ENCODE assay signal across 8 cellular contexts in genomic region chr17:58517928-58518609, GRCh38. TPM values are rescaled to one million over a fixed set of nuclear protein-coding genes. Genes with fewer than 3 reads are reported as not detected.
A peak's percentile ranks its signal among the peaks of the same experiment; 100 is the strongest.
DNase-seq lines count a peak whose midpoint lies in the region; ATAC-seq and TF ChIP-seq lines count a peak whose summit lies in the region.

No MANE protein-coding gene starts in this region.

- TF ChIP-seq CTCF in left ventricle myocardium inferior (IDR thresholded peaks at IDR 0.05; ENCODE audit: borderline replicate concordance), result no peak
- no peak for TF ChIP-seq CTCF in upper lobe of right lung (IDR thresholded peaks at IDR 0.05)

- H3K4me3 ChIP-seq in left ventricle myocardium inferior (peak overlapping the region; percentile 91), upper lobe of right lung (peak overlapping the region; percentile 81)

- peaks cover 9% of the 10 kb centered on the region for H3K36me3 ChIP-seq in left ventricle myocardium inferior
- H3K36me3 ChIP-seq in upper lobe of right lung, result no peaks in the 10 kb centered on the region

- H3K27me3 Mint-ChIP-seq in T-helper 1 cell treated with Interleukin-12 subunit alpha and Interleukin-12 subunit beta and Interleukin-4 antibody, amounts not matched to agents 30 μg/mL and 1 μg/mL, for 36 hours (ENCODE audit: low read depth), result no peaks in the 10 kb centered on the region

- peak overlapping the region; percentile 83 for H3K4me3 Mint-ChIP-seq in T-helper 1 cell treated with Interleukin-12 subunit alpha and Interleukin-12 subunit beta and Interleukin-4 antibody, amounts not matched to agents 30 μg/mL and 1 μg/mL, for 36 hours

- H3K27ac Mint-ChIP-seq in T-helper 1 cell treated with Interleukin-12 subunit alpha and Interleukin-12 subunit beta and Interleukin-4 antibody, amounts not matched to agents 30 μg/mL and 1 μg/mL, for 36 hours, result peak overlapping the region; percentile 91

- H3K27ac ChIP-seq in angular gyrus (ENCODE audit: low read depth, low read length) (peak overlapping the region; percentile 97), left ventricle myocardium inferior (replicated peaks) (peak overlapping the region; percentile 98), upper lobe of right lung (peak overlapping the region; percentile 93)

- H3K9me3 Mint-ChIP-seq in T-helper 1 cell treated with Interleukin-12 subunit alpha and Interleukin-12 subunit beta and Interleukin-4 antibody, amounts not matched to agents 30 μg/mL and 1 μg/mL, for 36 hours, result no peaks in the 10 kb centered on the region

- peaks cover 35% of the 10 kb centered on the region for H3K4me1 Mint-ChIP-seq in T-helper 1 cell treated with Interleukin-12 subunit alpha and Interleukin-12 subunit beta and Interleukin-4 antibody, amounts not matched to agents 30 μg/mL and 1 μg/mL, for 36 hours (ENCODE audit: low read depth)

- peaks cover 15% of the 10 kb centered on the region for H3K36me3 Mint-ChIP-seq in T-helper 1 cell treated with Interleukin-12 subunit alpha and Interleukin-12 subunit beta and Interleukin-4 antibody, amounts not matched to agents 30 μg/mL and 1 μg/mL, for 36 hours (ENCODE audit: low read depth)

- DNase-seq in NCI-H1694 (lab: John Stamatoyannopoulos, UW), result peak; percentile 99
- DNase-seq in left ventricle myocardium inferior, result peak; percentile 100
- DNase-seq in posterior vena cava (ENCODE audit: low spot score), result peak; percentile 100
- peak; percentile 100 for DNase-seq in upper lobe of right lung

- intact Hi-C loops in left ventricle myocardium inferior (cut with micrococcal nuclease) (no loop called here), posterior vena cava (cut with DNase I) (no loop called here), upper lobe of right lung (cut with DNase I) (no loop called here)

- H3K9me3 ChIP-seq in left ventricle myocardium inferior (replicated peaks) (no peaks in the 10 kb centered on the region), upper lobe of right lung (no peaks in the 10 kb centered on the region)

- no peaks in the 10 kb centered on the region for H3K27me3 ChIP-seq in left ventricle myocardium inferior (ENCODE audit: low read depth)
- H3K27me3 ChIP-seq in upper lobe of right lung, result no peaks in the 10 kb centered on the region

- peaks cover 69% of the 10 kb centered on the region for H3K4me1 ChIP-seq in left ventricle myocardium inferior
- H3K4me1 ChIP-seq in upper lobe of right lung, result peaks cover 23% of the 10 kb centered on the region

- ATAC-seq in GM18498 (IDR thresholded peaks at IDR 0.05; ENCODE audit: unreplicated experiment), result peak; percentile 82
- ATAC-seq in HG02885 (IDR thresholded peaks at IDR 0.05; ENCODE audit: poor library complexity, unreplicated experiment), result peak; percentile 82
- peak; percentile 92 for ATAC-seq in upper lobe of right lung

RNA-seq across cellular contexts. Expression of gene MTMR4, which starts 3.6 kb away (rescaled TPM):
- total RNA-seq in left ventricle myocardium inferior (24.0 TPM), posterior vena cava (10 to 100 TPM; 27.4 to 28.5 TPM), upper lobe of right lung (40.9 TPM)

RNA-seq across cellular contexts. Expression of gene HSF5, which starts 29.9 kb away (rescaled TPM):
- total RNA-seq in left ventricle myocardium inferior (not detected), posterior vena cava (under 1 TPM in 1 of 2 donors, not detected in 1; 0.05 TPM), upper lobe of right lung (0.20 TPM)

Comparison
In these comparisons a context has a peak if more than half of its experiments do, and no peak if none do; other contexts are left out.
1. Peak in every context shown above with its lines: DNase-seq, ATAC-seq, H3K4me3 ChIP-seq and H3K27ac ChIP-seq.